8 cellular contexts compared by ENCODE assay signal in the genomic region with DNA sequence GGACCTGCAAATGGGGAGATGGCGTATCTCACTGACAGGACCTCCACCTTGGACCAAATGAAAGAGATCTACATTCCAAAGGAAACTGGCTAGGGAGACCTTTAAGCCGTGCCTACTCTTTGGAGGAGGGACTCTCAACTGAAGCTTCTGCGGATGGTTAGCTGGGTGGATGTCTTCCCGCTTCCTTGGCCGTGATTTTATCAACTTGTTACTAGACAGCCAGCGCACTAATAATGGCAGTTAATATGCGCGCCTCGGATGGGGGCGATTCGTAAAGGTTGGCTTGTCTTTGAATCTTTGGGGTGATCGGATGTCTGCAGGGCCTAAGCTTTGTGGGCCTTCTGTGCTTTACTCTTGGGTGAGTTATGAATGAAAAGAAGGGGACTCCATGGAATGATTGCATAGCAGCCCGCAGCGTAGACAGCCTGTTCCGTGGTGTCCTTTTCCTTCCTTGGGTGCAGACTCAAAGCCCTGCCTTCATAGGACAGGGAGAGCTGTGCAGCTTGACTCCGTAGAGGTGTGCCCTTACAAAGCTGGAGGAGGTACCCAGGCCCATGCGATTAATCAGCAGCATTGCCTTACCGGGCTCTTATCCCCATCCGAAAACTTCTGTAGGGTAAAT. TPM values are rescaled to one million over a fixed set of nuclear protein-coding genes. Genes with fewer than 3 reads are reported as not detected.
DNase-seq lines count a peak whose midpoint lies in the region; ATAC-seq and TF ChIP-seq lines count a peak whose summit lies in the region.

No MANE protein-coding gene starts in this region.

- peaks cover 9 to 29% (median 20%) of the 10 kb centered on the region in 4 donors for H3K4me1 Mint-ChIP-seq in CD4-positive, alpha-beta memory T cell
- peaks cover 46% of the 10 kb centered on the region for H3K4me1 Mint-ChIP-seq in endodermal cell

- no peak for TF ChIP-seq CTCF in endodermal cell (conservative IDR thresholded peaks at IDR 0.05)

- CTCF ChIA-PET in CD4-positive, alpha-beta memory T cell (lab: Charles Lee; ENCODE audit: partially characterized antibody), result no interaction called here

- H3K27me3 Mint-ChIP-seq in CD4-positive, alpha-beta memory T cell, result peaks cover 5 to 9% of the 10 kb centered on the region in 2 donors
- H3K27me3 Mint-ChIP-seq in endodermal cell (ENCODE audit: insufficient read depth), result peaks cover 5% of the 10 kb centered on the region

- H3K27ac Mint-ChIP-seq in CD4-positive, alpha-beta memory T cell, result peak overlapping the region in 4 of 7 donors; percentile 6 to 79 (median 62)
- H3K27ac Mint-ChIP-seq in endodermal cell, result no peak overlapping the region

- H3K36me3 ChIP-seq in CD4-positive, alpha-beta memory T cell (ENCODE audit: insufficient read depth, low read length), result no peaks in the 10 kb centered on the region
- peaks cover 3% of the 10 kb centered on the region for H3K36me3 ChIP-seq in NT2/D1 (ENCODE audit: insufficient read depth, insufficient read length, low read length)
- H3K36me3 ChIP-seq in endodermal cell (ENCODE audit: control insufficient read depth, insufficient read depth, low read length), result no peaks in the 10 kb centered on the region
- H3K36me3 ChIP-seq in neuronal stem cell (replicated peaks in 1 of 2; ENCODE audit: control insufficient read depth in 2 of 2, insufficient read depth in 2 of 2, low read length in 2 of 2), result peaks cover 0 to 5% of the 10 kb centered on the region in 2 donors

- POLR2A ChIA-PET in CD4-positive, alpha-beta memory T cell (lab: Charles Lee; ENCODE audit: partially characterized antibody), result no interaction called here

- H3K23ac ChIP-seq in neuronal stem cell (ENCODE audit: low read depth, low read length, poor library complexity), result no peak overlapping the region

- H2AFZ ChIP-seq in neuronal stem cell (ENCODE audit: low read length), result no peak overlapping the region

- H3K4me3 ChIP-seq in CD4-positive, alpha-beta memory T cell (ENCODE audit: low read length in 2 of 2), result peak overlapping the region in 1 of 2 donors; percentile 34
- H3K4me3 ChIP-seq in NT2/D1 (ENCODE audit: insufficient read length, low read depth), result peak overlapping the region; percentile 71
- H3K4me3 ChIP-seq in endodermal cell (ENCODE audit: low read length), result peak overlapping the region; percentile 87
- H3K4me3 ChIP-seq in neuronal stem cell (ENCODE audit: low read length in 2 of 2), result peak overlapping the region; percentile 67 to 90

- H4K8ac ChIP-seq in neuronal stem cell (ENCODE audit: low read depth, low read length), result no peak overlapping the region

- H4K91ac ChIP-seq in neuronal stem cell (ENCODE audit: low read depth, low read length, poor library complexity), result no peak overlapping the region

- H3K9me3 Mint-ChIP-seq in CD4-positive, alpha-beta memory T cell, result no peaks in the 10 kb centered on the region
- H3K9me3 Mint-ChIP-seq in endodermal cell, result no peaks in the 10 kb centered on the region

- H3K4me3 Mint-ChIP-seq in CD4-positive, alpha-beta memory T cell, result peak overlapping the region; percentile 61 to 86 (median 80)
- H3K4me3 Mint-ChIP-seq in endodermal cell, result peak overlapping the region; percentile 79

- H3K9ac ChIP-seq in NT2/D1 (ENCODE audit: insufficient read length, low read depth) (peak overlapping the region; percentile 68), endodermal cell (ENCODE audit: extremely low read depth, low read length, poor library complexity, severe bottlenecking) (no peak overlapping the region), neuronal stem cell (ENCODE audit: low read depth, low read length, poor library complexity) (no peak overlapping the region)

- H2BK15ac ChIP-seq in neuronal stem cell (ENCODE audit: low read length), result no peak overlapping the region

- H2BK120ac ChIP-seq in neuronal stem cell (ENCODE audit: low read depth, low read length), result no peak overlapping the region

- no peak overlapping the region for H2AK5ac ChIP-seq in neuronal stem cell (ENCODE audit: low read depth, low read length)

- no peak for DNase-seq in CD4-positive, alpha-beta memory T cell
- DNase-seq in NT2/D1 (ENCODE audit: low read depth, low spot score), result no peak
- DNase-seq in endodermal cell, result no peak
- DNase-seq in neuronal stem cell (ENCODE audit: low spot score), result no peak
- no peak for DNase-seq in SIG-M5 treated with dmso at 0.1 percent for 504 hours (lab: John Stamatoyannopoulos, UW; ENCODE audit: unreplicated experiment)
- no peak for DNase-seq in NCI-H146 treated with DMSO at 0.1 percent for 48 hours (lab: John Stamatoyannopoulos, UW; ENCODE audit: unreplicated experiment)
- DNase-seq in GF-D8 (lab: John Stamatoyannopoulos, UW), result no peak

- no peak for ATAC-seq in HG02588 (IDR thresholded peaks at IDR 0.05; ENCODE audit: unreplicated experiment)

- intact Hi-C loops in CD4-positive, alpha-beta memory T cell (cut with micrococcal nuclease), result no loop called here

- peak overlapping the region; percentile 57 for H3K14ac ChIP-seq in neuronal stem cell (ENCODE audit: low read length)

- no peaks in the 10 kb centered on the region for H3K27me3 ChIP-seq in CD4-positive, alpha-beta memory T cell (ENCODE audit: insufficient read depth, low read length)
- H3K27me3 ChIP-seq in NT2/D1 (ENCODE audit: insufficient read depth, insufficient read length) (no peaks in the 10 kb centered on the region), endodermal cell (ENCODE audit: control insufficient read depth, insufficient read depth, low read length, poor library complexity, severe bottlenecking) (peaks cover 6% of the 10 kb centered on the region), neuronal stem cell (ENCODE audit: control insufficient read depth in 3 of 3, insufficient read depth in 3 of 3, low read depth in 1 of 3, low read length in 3 of 3) (no peaks in the 10 kb centered on the region)

- no peak overlapping the region for H2BK12ac ChIP-seq in neuronal stem cell (ENCODE audit: low read length)

- no peak overlapping the region for H2BK5ac ChIP-seq in neuronal stem cell (ENCODE audit: low read length)

- no peak overlapping the region for H3K27ac ChIP-seq in CD4-positive, alpha-beta memory T cell (ENCODE audit: low read depth, low read length)
- H3K27ac ChIP-seq in endodermal cell (ENCODE audit: low read depth, low read length) (no peak overlapping the region), neuronal stem cell (replicated peaks; ENCODE audit: low read length) (no peak overlapping the region)

- H3K4me1 ChIP-seq in CD4-positive, alpha-beta memory T cell (ENCODE audit: insufficient read depth, low read length), result peaks cover 15% of the 10 kb centered on the region
- H3K4me1 ChIP-seq in NT2/D1 (ENCODE audit: insufficient read depth, insufficient read length) (no peaks in the 10 kb centered on the region), endodermal cell (ENCODE audit: control insufficient read depth, insufficient read depth, low read length) (peaks cover 15% of the 10 kb centered on the region), neuronal stem cell (ENCODE audit: control insufficient read depth in 2 of 2, insufficient read depth in 1 of 2, low read depth in 1 of 2, low read length in 2 of 2) (peaks cover 10 to 27% of the 10 kb centered on the region in 2 donors)

- H3K79me1 ChIP-seq in neuronal stem cell (ENCODE audit: low read depth, low read length), result peaks cover 9% of the 10 kb centered on the region

- WGBS in endodermal cell (ENCODE audit: insufficient coverage in 1 of 2, insufficient read length in 1 of 2), 2 experiments, result 15 to 17% methylated on average over 17 to 19 of the region's 19 CpGs
- WGBS in neuronal stem cell (ENCODE audit: extremely low coverage in 2 of 2, insufficient read length in 2 of 2, insufficient replicate concordance in 1 of 2), 2 donors, result no CpG with 5 or more reads among the region's 19 CpGs

- H3K18ac ChIP-seq in neuronal stem cell (ENCODE audit: low read length), result no peak overlapping the region

- no peaks in the 10 kb centered on the region for H3K36me3 Mint-ChIP-seq in CD4-positive, alpha-beta memory T cell
- H3K36me3 Mint-ChIP-seq in endodermal cell (ENCODE audit: low read depth), result no peaks in the 10 kb centered on the region

- no peaks in the 10 kb centered on the region for H3K9me3 ChIP-seq in CD4-positive, alpha-beta memory T cell (ENCODE audit: control insufficient read depth in 1 of 2, low read length in 2 of 2)
- H3K9me3 ChIP-seq in NT2/D1 (ENCODE audit: insufficient read depth, low read length), result no peaks in the 10 kb centered on the region
- no peaks in the 10 kb centered on the region for H3K9me3 ChIP-seq in endodermal cell (ENCODE audit: control insufficient read depth, low read length)
- peaks cover 0 to 1% of the 10 kb centered on the region in 2 donors for H3K9me3 ChIP-seq in neuronal stem cell (replicated peaks in 1 of 2; ENCODE audit: control insufficient read depth in 2 of 2, insufficient read depth in 1 of 2, low read depth in 1 of 2, low read length in 2 of 2)

- no peak overlapping the region for H3K4ac ChIP-seq in neuronal stem cell (ENCODE audit: low read length)

- H3K4me2 ChIP-seq in neuronal stem cell (ENCODE audit: insufficient read depth, low read length, poor library complexity, severe bottlenecking), result peak overlapping the region; percentile 97

RNA-seq across cellular contexts. Expression of gene ZNRF3, which starts 1.5 kb away (rescaled TPM):
- under 1 TPM; 0.70 to 0.89 TPM for total RNA-seq in CD4-positive, alpha-beta memory T cell
- under 1 TPM in 1 of 2 donors, not detected in 1; 0.11 TPM for polyA plus RNA-seq in CD4-positive, alpha-beta memory T cell
- total RNA-seq in endodermal cell, result 10 to 100 TPM; 15.8 to 19.8 TPM
- 35.8 TPM for polyA plus RNA-seq in endodermal cell (2013, experiment 1 of 2)
- polyA plus RNA-seq in endodermal cell (2013, experiment 2 of 2), result 29.9 TPM
- 9.4 TPM for polyA plus RNA-seq in neuronal stem cell (2013, experiment 1 of 2)
- 9.0 TPM for polyA plus RNA-seq in neuronal stem cell (2013, experiment 2 of 2)

Comparison
In these comparisons a context has a peak if more than half of its experiments do, and no peak if none do; other contexts are left out.
1. RNA of gene ZNRF3, which starts 1.5 kb away (total RNA-seq): 15.8 to 19.8 TPM in endodermal cell; 0.70 to 0.89 TPM in CD4-positive, alpha-beta memory T cell; every median in the first group is over 4 times any median in the second.